ENCODE assay signal across 20 cellular contexts in genomic region chr13:105587786-105588185, GRCh38.
DNase-seq lines count a peak whose midpoint lies in the region; ATAC-seq, FAIRE-seq and TF ChIP-seq lines count a peak whose summit lies in the region.
"Had no signal": no experiment of that assay in that cellular context is flagged by ENCODE, and none has a peak within 500 bp of the region (broad histone marks: within the 10 kb centered on the region; RNA-seq: fewer than 3 reads in every experiment).

No MANE protein-coding gene starts in this region.

- H3K4me3 Mint-ChIP-seq in GM23338 (no peak overlapping the region), nephron (no peak overlapping the region)
- H3K4me3 Mint-ChIP-seq: activated B cell treated with CpG ODN at 0.5 μM for 24 hours; activated T-helper 17 cell treated with anti-CD3 and anti-CD28 coated beads, Interleukin-2, amount 50 U/mL, for 72 hours; T-cell had no signal

- H3K27ac ChIP-seq in GM23338 (ENCODE audit: low read depth) (no peak overlapping the region), epithelial cell of prostate (peak overlapping the region; percentile 51), heart left ventricle (no peak overlapping the region)
- H3K27ac ChIP-seq: gastrocnemius medialis, neutrophil had no signal

- H3K4me3 ChIP-seq in GM23338: no peak overlapping the region
- no peak overlapping the region for H3K4me3 ChIP-seq in heart left ventricle
- H3K4me3 ChIP-seq: gastrocnemius medialis had no signal

- H3K4me1 Mint-ChIP-seq in GM23338 (no peaks in the 10 kb centered on the region), nephron (no peaks in the 10 kb centered on the region)
- H3K4me1 Mint-ChIP-seq: activated B cell treated with CpG ODN at 0.5 μM for 24 hours; activated T-helper 17 cell treated with anti-CD3 and anti-CD28 coated beads, Interleukin-2, amount 50 U/mL, for 72 hours; T-cell had no signal

- FAIRE-seq in RCC 7860 (lab: Jason Lieb, UNC): no peak
- FAIRE-seq: endometrium, G401.6, GM12892 had no signal

- 90 to 93% (median 92%) methylated on average over 7 of the region's 7 CpGs for WGBS in heart left ventricle, 4 donors

- DNase-seq in GM23338 (ENCODE audit: low spot score) (peak; percentile 1), RCC 7860 (ENCODE audit: low spot score) (peak; percentile 59), epithelial cell of prostate (ENCODE audit: low read depth, low spot score) (peak; percentile 79), heart left ventricle (no peak), HUDEP-2 (lab: John Stamatoyannopoulos, UW; ENCODE audit: unreplicated experiment in 76 of 76) (no peak)
- DNase-seq: activated B cell treated with CpG ODN at 0.5 μM for 24 hours, Caco-2, gastrocnemius medialis, NCI-H2081, NCI-H82, right cardiac atrium, T-cell had no signal

- no peaks in the 10 kb centered on the region for H3K9me3 Mint-ChIP-seq in GM23338
- H3K9me3 Mint-ChIP-seq in nephron: no peaks in the 10 kb centered on the region

- no peaks in the 10 kb centered on the region for H3K27me3 ChIP-seq in GM23338 (ENCODE audit: insufficient read depth)
- no peaks in the 10 kb centered on the region for H3K27me3 ChIP-seq in heart left ventricle
- H3K27me3 ChIP-seq: gastrocnemius medialis, neutrophil had no signal

- H3K4me2 ChIP-seq in GM23338: no peak overlapping the region

- no peaks in the 10 kb centered on the region for H3F3A ChIP-seq in GM23338 (replicated peaks; ENCODE audit: low read depth)

- TF ChIP-seq POLR2A in heart left ventricle (IDR thresholded peaks at IDR 0.05): no peak

- H3K36me3 Mint-ChIP-seq in GM23338 (ENCODE audit: low read depth) (no peaks in the 10 kb centered on the region), nephron (ENCODE audit: low read depth) (no peaks in the 10 kb centered on the region)
- H3K36me3 Mint-ChIP-seq: T-cell had no signal

- no peak overlapping the region for H2AFZ ChIP-seq in GM23338

- H3K36me3 ChIP-seq in GM23338 (ENCODE audit: insufficient read depth) (no peaks in the 10 kb centered on the region), heart left ventricle (no peaks in the 10 kb centered on the region)
- H3K36me3 ChIP-seq: gastrocnemius medialis, neutrophil had no signal

- H3K4me1 ChIP-seq in GM23338 (ENCODE audit: insufficient read depth): no peaks in the 10 kb centered on the region
- no peaks in the 10 kb centered on the region for H3K4me1 ChIP-seq in heart left ventricle
- H3K4me1 ChIP-seq: Caco-2, gastrocnemius medialis had no signal

- no peaks in the 10 kb centered on the region for H3K79me2 ChIP-seq in GM23338 (replicated peaks; ENCODE audit: insufficient read depth)

- H3K9me3 ChIP-seq in heart left ventricle: no peaks in the 10 kb centered on the region
- H3K9me3 ChIP-seq: Caco-2, gastrocnemius medialis, neutrophil had no signal

- ATAC-seq in GM23338: no peak
- no peak for ATAC-seq in heart left ventricle
- ATAC-seq in GM19351 (IDR thresholded peaks at IDR 0.05; ENCODE audit: unreplicated experiment): no peak
- no peak for ATAC-seq in HG02678 (IDR thresholded peaks at IDR 0.05; ENCODE audit: unreplicated experiment)
- ATAC-seq: activated T-helper 17 cell treated with anti-CD3 and anti-CD28 coated beads, Interleukin-2, amount 50 U/mL, for 72 hours; gastrocnemius medialis; right cardiac atrium; T-cell had no signal

- H3K27ac Mint-ChIP-seq in GM23338 (no peak overlapping the region; the same call in 1 of the 2 replicates), nephron (peak overlapping the region in 2 of 3 experiments; percentile 44 to 54)
- H3K27ac Mint-ChIP-seq: activated B cell treated with CpG ODN at 0.5 μM for 24 hours; activated T-helper 17 cell treated with anti-CD3 and anti-CD28 coated beads, Interleukin-2, amount 50 U/mL, for 72 hours; T-cell had no signal

- TF ChIP-seq CTCF in GM23338 (conservative IDR thresholded peaks at IDR 0.05; ENCODE audit: low read depth in 2 of 2) (no peak), nephron (IDR thresholded peaks at IDR 0.05; ENCODE audit: unreplicated experiment in 3 of 3) (no peak), heart left ventricle (IDR thresholded peaks at IDR 0.05) (no peak)

- H3K27me3 Mint-ChIP-seq in GM23338 (ENCODE audit: insufficient read depth, low read depth, poor library complexity) (peaks cover 2% of the 10 kb centered on the region), nephron (ENCODE audit: low read depth) (no peaks in the 10 kb centered on the region)
- H3K27me3 Mint-ChIP-seq: activated B cell treated with CpG ODN at 0.5 μM for 24 hours; activated T-helper 17 cell treated with anti-CD3 and anti-CD28 coated beads, Interleukin-2, amount 50 U/mL, for 72 hours; T-cell had no signal

- no peaks in the 10 kb centered on the region for H4K20me1 ChIP-seq in GM23338 (replicated peaks; ENCODE audit: insufficient read depth)

- intact Hi-C loops in heart left ventricle (cut with DNase I): no loop called here

- H3K9me2 ChIP-seq in GM23338 (ENCODE audit: insufficient read depth): no peaks in the 10 kb centered on the region; the same call in 1 of the 2 replicates

TF ChIP-seq in GM23338, 12 proteins besides CTCF, POLR2A, EP300 and RAD21:
- TF ChIP-seq EZH2 (IDR thresholded peaks at IDR 0.05; ENCODE audit: low read depth, unreplicated experiment): no peak
- TF ChIP-seq ZNF331 (CRISPR knock-in tag; IDR thresholded peaks at IDR 0.05; ENCODE audit: low read depth): no peak
- no peak for TF ChIP-seq POLR2AphosphoS5 (IDR thresholded peaks at IDR 0.05; ENCODE audit: low read depth)
- TF ChIP-seq ETS1 (IDR thresholded peaks at IDR 0.05): no peak
- TF ChIP-seq ZNF114 (CRISPR knock-in tag; IDR thresholded peaks at IDR 0.05): no peak
- TF ChIP-seq NANOG (IDR thresholded peaks at IDR 0.05; ENCODE audit: borderline replicate concordance): no peak
- no peak for TF ChIP-seq EZH2phosphoT487 (IDR thresholded peaks at IDR 0.05; ENCODE audit: unreplicated experiment)
- no peak for TF ChIP-seq JUNB (IDR thresholded peaks at IDR 0.05; ENCODE audit: unreplicated experiment)
- TF ChIP-seq STAT1 (IDR thresholded peaks at IDR 0.05; ENCODE audit: unreplicated experiment): no peak

Comparison
In these comparisons a context has a peak if more than half of its experiments do, and no peak if none do; other contexts are left out.
1. DNase-seq: peak in GM23338 (single experiment), RCC 7860 (single experiment) and epithelial cell of prostate (single experiment); none in heart left ventricle (0 of 5) and HUDEP-2 (0 of 76).